Comparison of ENCODE assay signal across 8 cellular contexts in the genomic region with DNA sequence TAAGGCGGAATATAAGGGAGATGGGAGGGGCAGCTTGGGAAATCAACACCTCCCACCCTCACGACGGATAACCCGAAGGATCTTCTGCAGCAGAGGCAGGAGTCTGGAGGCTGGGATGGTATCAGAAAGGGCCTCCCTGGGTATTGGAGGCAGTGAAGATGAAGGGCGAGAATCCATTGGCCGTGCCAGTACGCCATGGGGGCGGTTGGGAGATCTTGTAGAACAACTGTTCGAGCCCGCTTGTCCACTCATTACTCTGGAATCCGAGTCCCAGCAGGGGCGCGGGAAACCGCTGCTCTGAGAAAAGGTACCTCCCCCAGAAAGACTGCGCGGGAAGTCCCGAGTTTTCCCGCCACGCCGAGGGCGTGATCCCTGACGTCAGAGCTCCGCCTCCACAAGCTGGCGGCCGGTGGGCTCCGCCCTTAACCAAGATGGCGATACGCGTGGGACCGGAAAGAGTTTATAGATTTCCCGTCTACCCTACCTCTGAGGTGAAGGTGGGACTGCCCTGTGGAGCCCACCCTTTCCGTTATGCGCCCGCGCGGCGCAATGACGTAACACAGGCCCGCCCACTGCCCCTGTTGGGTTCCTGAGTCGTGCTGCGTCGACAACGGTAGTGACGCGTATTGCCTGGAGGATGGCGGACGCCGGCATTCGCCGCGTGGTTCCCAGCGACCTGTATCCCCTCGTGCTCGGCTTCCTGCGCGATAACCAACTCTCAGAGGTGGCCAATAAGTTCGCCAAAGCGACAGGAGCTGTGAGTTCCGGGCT. TPM values are rescaled to one million over a fixed set of nuclear protein-coding genes. Genes with fewer than 3 reads are reported as not detected.
DNase-seq lines count a peak whose midpoint lies in the region; ATAC-seq and TF ChIP-seq lines count a peak whose summit lies in the region.

NOLC1 (plus strand) TSS at position 616 of the 771 bp plus-strand sequence; CDS start at position 638, 22 bp downstream.

- peak within 1 kb of the TSS; percentile 89 for H3K4me3 Mint-ChIP-seq in T-helper 1 cell treated with Interleukin-12 subunit alpha and Interleukin-12 subunit beta and Interleukin-4 antibody, amounts not matched to agents 30 μg/mL and 1 μg/mL, for 36 hours

- peaks cover 35% of the 10 kb centered on the region for H3K4me1 Mint-ChIP-seq in T-helper 1 cell treated with Interleukin-12 subunit alpha and Interleukin-12 subunit beta and Interleukin-4 antibody, amounts not matched to agents 30 μg/mL and 1 μg/mL, for 36 hours (ENCODE audit: low read depth)

- H3K36me3 Mint-ChIP-seq in T-helper 1 cell treated with Interleukin-12 subunit alpha and Interleukin-12 subunit beta and Interleukin-4 antibody, amounts not matched to agents 30 μg/mL and 1 μg/mL, for 36 hours (ENCODE audit: low read depth): peaks cover 35% of the 10 kb centered on the region

- TF ChIP-seq POLR2A in upper lobe of left lung (IDR thresholded peaks at IDR 0.05): peak in 3 of 4 donors; percentile 58 to 80 (median 77)

- H3K4me1 ChIP-seq in heart right ventricle (peaks cover 4 to 33% (median 22%) of the 10 kb centered on the region in 9 donors), upper lobe of left lung (peaks cover 17 to 27% (median 22%) of the 10 kb centered on the region in 4 donors)

- H3K27ac Mint-ChIP-seq in T-helper 1 cell treated with Interleukin-12 subunit alpha and Interleukin-12 subunit beta and Interleukin-4 antibody, amounts not matched to agents 30 μg/mL and 1 μg/mL, for 36 hours: peak within 1 kb of the TSS; percentile 92

- WGBS in heart right ventricle, 2 donors: 3 to 4% methylated on average over 59 of the region's 59 CpGs
- WGBS in upper lobe of left lung, 2 donors: 9 to 22% methylated on average over 17 to 37 of the region's 59 CpGs

- H3K9me3 ChIP-seq in heart right ventricle (no peaks in the 10 kb centered on the region), upper lobe of left lung (no peaks in the 10 kb centered on the region)

- intact Hi-C loops in heart right ventricle (cut with DNase I): loop anchor here in 3 of 10 donors (1.0 kb wide), 1 partner anchor 20 kb away; no protein-coding TSS in a partner anchor
- intact Hi-C loops in posterior cingulate gyrus (cut with DNase I): loop anchor here (1.0 kb wide), 1 partner anchor 19 kb away; the partner anchor contains the start of gene PPRC1

- in situ Hi-C loops in GM13977 (cut with MboI; ENCODE audit: low pct_unique_long_range_greater_than_20kb, low sequenced_read_pairs, unreplicated experiment): no loop called here

- no peaks in the 10 kb centered on the region for H3K9me3 Mint-ChIP-seq in T-helper 1 cell treated with Interleukin-12 subunit alpha and Interleukin-12 subunit beta and Interleukin-4 antibody, amounts not matched to agents 30 μg/mL and 1 μg/mL, for 36 hours

- H3K36me3 ChIP-seq in heart right ventricle: peaks cover 0 to 70% (median 22%) of the 10 kb centered on the region in 9 donors
- H3K36me3 ChIP-seq in upper lobe of left lung: peaks cover 12 to 63% (median 34%) of the 10 kb centered on the region in 4 donors

- no peaks in the 10 kb centered on the region for H3K27me3 Mint-ChIP-seq in T-helper 1 cell treated with Interleukin-12 subunit alpha and Interleukin-12 subunit beta and Interleukin-4 antibody, amounts not matched to agents 30 μg/mL and 1 μg/mL, for 36 hours (ENCODE audit: low read depth)

- H3K27me3 ChIP-seq in heart right ventricle (no peaks in the 10 kb centered on the region), upper lobe of left lung (no peaks in the 10 kb centered on the region)

- H3K4me3 ChIP-seq in heart right ventricle (peak within 1 kb of the TSS; percentile 71 to 96 (median 84)), upper lobe of left lung (peak within 1 kb of the TSS; percentile 81 to 99 (median 88))

- TF ChIP-seq CTCF in GM13977 (IDR thresholded peaks at IDR 0.05; ENCODE audit: extremely low read depth, insufficient read depth, missing control alignments): no peak
- no peak for TF ChIP-seq CTCF in heart right ventricle (IDR thresholded peaks at IDR 0.05)
- TF ChIP-seq CTCF in upper lobe of left lung (IDR thresholded peaks at IDR 0.05): peak in 2 of 6 experiments; percentile 6 to 24

- ATAC-seq in HG02884 (IDR thresholded peaks at IDR 0.05; ENCODE audit: unreplicated experiment) (peak; percentile 84), heart right ventricle (peak; percentile 98 to 99 (median 99)), upper lobe of left lung (ENCODE audit: low FRiP score in 2 of 2) (peak; percentile 98 to 99)

- DNase-seq in GM13977 (ENCODE audit: low spot score) (peak; percentile 95), NCI-H1694 (lab: John Stamatoyannopoulos, UW) (peak; percentile 96), amniotic stem cell (lab: John Stamatoyannopoulos, UW) (peak; percentile 91), heart right ventricle (peak; percentile 99), posterior cingulate gyrus (peak; percentile 92 to 100 (median 99)), upper lobe of left lung (peak; percentile 99 to 100)

- H3K27ac ChIP-seq in heart right ventricle (peak within 1 kb of the TSS; percentile 46 to 94 (median 89)), upper lobe of left lung (peak within 1 kb of the TSS; percentile 87 to 91 (median 90))

- peak; percentile 73 to 98 (median 94) for TF ChIP-seq EP300 in upper lobe of left lung (IDR thresholded peaks at IDR 0.05)

RNA-seq across cellular contexts. Expression of gene NOLC1, which starts in this region (rescaled TPM):
- total RNA-seq in heart right ventricle (10 to 100 TPM; 22.3 to 45.5 (median 29.0) TPM), upper lobe of left lung (10 to 100 TPM; 21.4 to 72.8 (median 44.3) TPM)
- 10 to 100 TPM in 1 of 2 donors, 1 to 10 TPM in 1; 8.6 to 24.0 TPM for polyA plus RNA-seq in heart right ventricle

Comparison
In these comparisons a context has a peak if more than half of its experiments do, and no peak if none do; other contexts are left out.
1. Peak in every context shown above with its lines: DNase-seq, ATAC-seq, H3K4me3 ChIP-seq and H3K27ac ChIP-seq.